Comparison of ENCODE assay signal across 21 cellular contexts in the genomic region with DNA sequence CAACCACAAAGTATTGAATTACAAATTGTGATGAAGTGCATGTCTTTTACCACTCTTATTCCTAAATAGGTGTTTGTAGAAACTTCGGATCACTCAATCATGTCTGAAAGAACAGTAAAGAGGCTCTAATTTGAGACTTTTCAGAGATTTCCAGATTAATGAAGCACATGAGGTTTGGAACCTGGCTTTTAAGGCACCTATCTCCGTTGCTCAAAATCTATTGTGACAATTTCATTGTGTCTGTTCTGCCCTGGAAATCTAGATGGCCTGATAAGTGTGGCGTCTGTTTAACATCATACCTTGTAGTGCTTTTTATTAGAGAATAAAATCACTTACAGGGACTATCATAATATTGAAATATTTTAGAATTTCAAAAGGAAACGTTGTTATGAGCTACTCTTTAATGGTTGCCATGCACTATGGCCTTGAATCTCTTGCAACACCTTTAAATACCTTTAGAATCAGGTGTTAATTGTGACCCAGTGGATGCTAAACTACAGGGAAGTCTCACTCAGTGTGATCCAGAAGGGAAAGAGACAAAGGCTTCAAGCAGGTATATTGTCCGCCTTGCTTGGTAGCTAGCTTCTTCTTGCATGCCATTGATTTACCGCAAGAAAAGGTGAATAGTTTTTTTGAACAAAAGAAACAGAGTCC.
"Had no signal": no experiment of that assay in that cellular context is flagged by ENCODE, and none has a peak within 500 bp of the region (broad histone marks: within the 10 kb centered on the region; RNA-seq: fewer than 3 reads in every experiment).

No MANE protein-coding gene starts in this region.

- H3K9me3 Mint-ChIP-seq: neural crest cell had no signal

- ATAC-seq: effector memory CD8-positive, alpha-beta T cell; lower lobe of right lung; natural killer cell treated with Interleukin-12 subunit alpha and Interleukin-12 subunit beta and Interleukin-15 and Interleukin-18, amount 100 ng/mL, for 72 hours; pancreas; sciatic nerve; stimulated activated naive CD8-positive, alpha-beta T cell treated with anti-CD3 and anti-CD28 coated beads, Interleukin-15, amount 100 ng/mL, for 72 hours had no signal

- H3K4me1 Mint-ChIP-seq: naive B cell; stimulated activated naive CD8-positive, alpha-beta T cell treated with anti-CD3 and anti-CD28 coated beads, Interleukin-15, amount 100 ng/mL, for 72 hours had no signal

- H3K27ac Mint-ChIP-seq: effector memory CD8-positive, alpha-beta T cell; naive B cell; natural killer cell treated with Interleukin-12 subunit alpha and Interleukin-12 subunit beta and Interleukin-15 and Interleukin-18, amount 100 ng/mL, for 72 hours; stimulated activated naive CD8-positive, alpha-beta T cell treated with anti-CD3 and anti-CD28 coated beads, Interleukin-15, amount 100 ng/mL, for 72 hours had no signal

- DNase-seq: effector memory CD8-positive, alpha-beta T cell; hypothalamus; kidney; left ventricle myocardium inferior; lower lobe of right lung; naive B cell; pancreas; stimulated activated CD4-positive, alpha-beta T cell treated with anti-CD3 and anti-CD28 coated beads, Interleukin-12 subunit alpha, Interleukin-12 subunit beta, amount 100 ng/mL, for 4 hours; stimulated activated CD4-positive, alpha-beta T cell treated with anti-CD3 and anti-CD28 coated beads, Interleukin-1b, Interleukin-23, amount 100 ng/mL, for 48 hours; stimulated activated CD4-positive, alpha-beta T cell treated with anti-CD3 and anti-CD28 coated beads, Interleukin-4, amount 100 ng/mL, for 1 hour; stimulated activated CD8-positive, alpha-beta memory T cell treated with anti-CD3 and anti-CD28 coated beads, Interleukin-4, amount 100 ng/mL, for 48 hours; stimulated activated naive CD4-positive, alpha-beta T cell; stimulated activated naive CD8-positive, alpha-beta T cell treated with anti-CD3 and anti-CD28 coated beads, Interleukin-15, amount 100 ng/mL, for 72 hours; thyroid gland; trophoblast cell had no signal

- H3K4me2 ChIP-seq: smooth muscle cell had no signal

- H3K27me3 ChIP-seq: neutrophil, pancreas, thyroid gland had no signal

- H3K27me3 Mint-ChIP-seq: effector memory CD8-positive, alpha-beta T cell; natural killer cell treated with Interleukin-12 subunit alpha and Interleukin-12 subunit beta and Interleukin-15 and Interleukin-18, amount 100 ng/mL, for 72 hours; stimulated activated naive CD8-positive, alpha-beta T cell treated with anti-CD3 and anti-CD28 coated beads, Interleukin-15, amount 100 ng/mL, for 72 hours had no signal

- H3K36me3 Mint-ChIP-seq: naive B cell; natural killer cell treated with Interleukin-12 subunit alpha and Interleukin-12 subunit beta and Interleukin-15 and Interleukin-18, amount 100 ng/mL, for 72 hours had no signal

- H3K4me1 ChIP-seq: left ventricle myocardium inferior, lower lobe of right lung, pancreas, thyroid gland had no signal

- H3K27ac ChIP-seq: coronary artery, left ventricle myocardium inferior, lower lobe of right lung, neutrophil, pancreas, thyroid gland had no signal

- H3K36me3 ChIP-seq: left ventricle myocardium inferior, lower lobe of right lung, neutrophil, pancreas, thyroid gland had no signal

- H3K4me3 Mint-ChIP-seq: effector memory CD8-positive, alpha-beta T cell; naive B cell; natural killer cell treated with Interleukin-12 subunit alpha and Interleukin-12 subunit beta and Interleukin-15 and Interleukin-18, amount 100 ng/mL, for 72 hours; neural crest cell; stimulated activated naive CD8-positive, alpha-beta T cell treated with anti-CD3 and anti-CD28 coated beads, Interleukin-15, amount 100 ng/mL, for 72 hours had no signal

- H3K4me3 ChIP-seq: coronary artery, left ventricle myocardium inferior, lower lobe of right lung, pancreas, smooth muscle cell, thyroid gland had no signal

- H3K9me3 ChIP-seq: left ventricle myocardium inferior, lower lobe of right lung, neutrophil, pancreas, thyroid gland had no signal
